Comparison of ENCODE assay signal across 1 cellular context in the genomic region with DNA sequence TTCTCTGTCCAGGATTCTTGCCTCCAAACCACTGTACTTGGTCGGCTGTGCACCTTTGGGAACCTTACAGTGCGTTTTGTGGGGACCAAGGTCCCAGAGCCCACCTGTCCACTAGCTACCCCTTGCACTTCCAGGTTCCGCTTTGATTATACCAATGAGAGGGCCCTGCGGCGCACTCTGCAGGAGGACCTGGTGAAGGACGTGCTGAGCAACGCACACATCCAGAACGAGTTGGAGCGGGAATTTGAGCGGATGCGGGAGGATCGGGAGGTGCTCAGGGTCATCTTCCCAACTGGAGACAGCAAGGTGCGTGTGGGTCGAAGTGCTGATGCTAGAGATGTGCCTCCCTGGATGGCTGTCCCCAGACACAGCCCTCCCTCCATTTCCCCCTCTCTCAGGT.
TF ChIP-seq lines count a peak whose summit lies in the region.

No MANE protein-coding gene starts in this region.

TF ChIP-seq in GM12878, 131 proteins besides CTCF, POLR2A, EP300 and RAD21:
- TF ChIP-seq POU2F2 (IDR thresholded peaks at IDR 0.05; ENCODE audit: borderline replicate concordance, low read depth, low read length) (no peak), TCF3 (IDR thresholded peaks at IDR 0.05; ENCODE audit: borderline replicate concordance, insufficient read depth, low read depth, low read length) (no peak), JUNB (IDR thresholded peaks at IDR 0.05) (no peak)
- TF ChIP-seq, protein P1, sequence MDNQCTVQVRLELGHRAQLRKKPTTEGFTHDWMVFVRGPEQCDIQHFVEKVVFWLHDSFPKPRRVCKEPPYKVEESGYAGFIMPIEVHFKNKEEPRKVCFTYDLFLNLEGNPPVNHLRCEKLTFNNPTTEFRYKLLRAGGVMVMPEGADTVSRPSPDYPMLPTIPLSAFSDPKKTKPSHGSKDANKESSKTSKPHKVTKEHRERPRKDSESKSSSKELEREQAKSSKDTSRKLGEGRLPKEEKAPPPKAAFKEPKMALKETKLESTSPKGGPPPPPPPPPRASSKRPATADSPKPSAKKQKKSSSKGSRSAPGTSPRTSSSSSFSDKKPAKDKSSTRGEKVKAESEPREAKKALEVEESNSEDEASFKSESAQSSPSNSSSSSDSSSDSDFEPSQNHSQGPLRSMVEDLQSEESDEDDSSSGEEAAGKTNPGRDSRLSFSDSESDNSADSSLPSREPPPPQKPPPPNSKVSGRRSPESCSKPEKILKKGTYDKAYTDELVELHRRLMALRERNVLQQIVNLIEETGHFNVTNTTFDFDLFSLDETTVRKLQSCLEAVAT (IDR thresholded peaks at IDR 0.05) = no peak
